8 cellular contexts compared by ENCODE assay signal in the genomic region with DNA sequence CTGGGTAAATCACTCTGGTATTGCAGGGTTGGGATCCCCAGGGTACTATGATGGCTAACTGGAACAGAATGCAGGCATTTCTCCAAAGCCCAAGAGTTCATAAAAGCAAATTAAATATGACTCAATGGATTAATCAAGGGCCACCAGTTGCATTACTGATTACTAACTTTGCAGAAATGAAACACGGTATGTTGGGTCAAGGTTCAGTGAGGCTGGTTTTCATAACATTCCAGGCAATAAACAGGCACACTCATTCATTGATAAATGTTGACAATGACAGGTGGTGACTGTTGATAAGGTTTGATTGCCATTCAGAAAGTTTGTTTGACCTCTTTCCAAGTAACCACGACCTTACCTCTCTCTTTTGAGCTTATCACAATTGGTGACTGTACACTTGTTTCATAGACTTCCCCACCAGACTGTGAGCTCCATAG. TPM values are rescaled to one million over a fixed set of nuclear protein-coding genes. Genes with fewer than 3 reads are reported as not detected.
A peak's percentile ranks its signal among the peaks of the same experiment; 100 is the strongest.
DNase-seq lines count a peak whose midpoint lies in the region; ATAC-seq and TF ChIP-seq lines count a peak whose summit lies in the region.

No MANE protein-coding gene starts in this region.

- H3K4me1 Mint-ChIP-seq in neural crest cell: peaks cover 20% of the 10 kb centered on the region

- peak; percentile 96 for DNase-seq in OCI-M1 (lab: John Stamatoyannopoulos, UW)
- no peak for DNase-seq in neural crest cell (ENCODE audit: low read depth, low spot score)
- no peak for DNase-seq in NCI-H748 (lab: John Stamatoyannopoulos, UW; ENCODE audit: unreplicated experiment)

- H3K27me3 ChIP-seq in duodenal mucosa (ENCODE audit: control insufficient read depth in 1 of 2, insufficient read depth in 2 of 2, low read length in 2 of 2): no peaks in the 10 kb centered on the region

- H3K4me1 ChIP-seq in duodenal mucosa (ENCODE audit: control insufficient read depth in 1 of 2, insufficient read depth in 2 of 2, low read length in 2 of 2): peaks cover 40 to 42% of the 10 kb centered on the region in 2 donors

- peak overlapping the region; percentile 81 to 90 for H3K4me3 ChIP-seq in duodenal mucosa (ENCODE audit: low read depth in 1 of 2, low read length in 2 of 2)

- H3K9me3 ChIP-seq in duodenal mucosa (ENCODE audit: control insufficient read depth in 1 of 2, low read length in 2 of 2): no peaks in the 10 kb centered on the region

- H3K9me3 Mint-ChIP-seq in neural crest cell: no peaks in the 10 kb centered on the region

- H3K9ac ChIP-seq in duodenal mucosa (ENCODE audit: low read depth in 1 of 2, low read length in 2 of 2): peak overlapping the region; percentile 63 to 87

- peak overlapping the region; percentile 91 for H3K4me3 Mint-ChIP-seq in neural crest cell

- peak; percentile 7 for ATAC-seq in GM19035 (IDR thresholded peaks at IDR 0.05; ENCODE audit: unreplicated experiment)
- no peak for ATAC-seq in HG02938 (IDR thresholded peaks at IDR 0.05; ENCODE audit: unreplicated experiment)
- ATAC-seq in GM21786 (IDR thresholded peaks at IDR 0.05; ENCODE audit: unreplicated experiment): no peak
- no peak for ATAC-seq in GM18517 (IDR thresholded peaks at IDR 0.05; ENCODE audit: unreplicated experiment)

- no peak for TF ChIP-seq CTCF in neural crest cell (conservative IDR thresholded peaks at IDR 0.05)

- peak overlapping the region; percentile 90 for H3K27ac ChIP-seq in duodenal mucosa (ENCODE audit: low read depth, low read length)

- peak overlapping the region; percentile 97 for H3K27ac Mint-ChIP-seq in neural crest cell (ENCODE audit: unreplicated experiment)

- peaks cover 5 to 12% of the 10 kb centered on the region in 2 donors for H3K36me3 ChIP-seq in duodenal mucosa (ENCODE audit: control insufficient read depth in 1 of 2, insufficient read depth in 2 of 2, low read length in 2 of 2)

- no peaks in the 10 kb centered on the region for H3K27me3 Mint-ChIP-seq in neural crest cell (ENCODE audit: low read depth)

- H3K36me3 Mint-ChIP-seq in neural crest cell (ENCODE audit: low read depth): no peaks in the 10 kb centered on the region

RNA-seq across cellular contexts. Expression of a gene that starts 0.5 kb away (rescaled TPM):
- 97.6 and 104 TPM in 2 replicates for total RNA-seq in neural crest cell

RNA-seq across cellular contexts. Expression of a gene that starts 12.0 kb away (rescaled TPM):
- total RNA-seq in neural crest cell: 84.4 and 85.9 TPM in 2 replicates

RNA-seq across cellular contexts. Expression of a gene that starts 23.9 kb away (rescaled TPM):
- total RNA-seq in neural crest cell: not detected in 2 replicates

RNA-seq across cellular contexts. Expression of a gene that starts 53.7 kb away (rescaled TPM):
- total RNA-seq in neural crest cell: not detected in 2 replicates
